Comparison of ENCODE assay signal across 8 cellular contexts in genomic region chr12:56299853-56300643, GRCh38. TPM values are rescaled to one million over a fixed set of nuclear protein-coding genes. Genes with fewer than 3 reads are reported as not detected.
DNase-seq lines count a peak whose midpoint lies in the region; ATAC-seq and TF ChIP-seq lines count a peak whose summit lies in the region.

Gene CS, minus strand, starts transcription at chr12:56300330. Its CDS starts 129 bp downstream, at chr12:56300201.

- peak within 1 kb of the TSS; percentile 87 to 100 (median 96) for H3K27ac ChIP-seq in heart right ventricle
- peak within 1 kb of the TSS; percentile 89 for H3K27ac ChIP-seq in upper lobe of right lung

- ATAC-seq in HG02870 (IDR thresholded peaks at IDR 0.05; ENCODE audit: unreplicated experiment): peak; percentile 89
- peak; percentile 97 to 99 (median 98) for ATAC-seq in heart right ventricle
- ATAC-seq in upper lobe of right lung: peak; percentile 99

- H3K4me3 ChIP-seq in heart right ventricle (peak within 1 kb of the TSS; percentile 68 to 99 (median 84)), upper lobe of right lung (peak within 1 kb of the TSS; percentile 78)

- H3K4me1 ChIP-seq in heart right ventricle (peaks cover 19 to 72% (median 58%) of the 10 kb centered on the region in 9 donors), upper lobe of right lung (peaks cover 38% of the 10 kb centered on the region)

- no peak for TF ChIP-seq CTCF in GM13976 (IDR thresholded peaks at IDR 0.05; ENCODE audit: borderline replicate concordance, control extremely low read depth, extremely low read depth, insufficient read depth, missing control alignments)
- TF ChIP-seq CTCF in heart right ventricle (IDR thresholded peaks at IDR 0.05): no peak
- no peak for TF ChIP-seq CTCF in upper lobe of right lung (IDR thresholded peaks at IDR 0.05)

- 0% methylated on average over 62 to 63 of the region's 63 CpGs for WGBS in heart right ventricle, 2 donors

- intact Hi-C loops in T-helper 1 cell treated with Interleukin-12 subunit alpha and Interleukin-12 subunit beta and Interleukin-4 antibody, amounts not matched to agents 30 ng/mL and 1 ng/mL, for 36 hours (cut with micrococcal nuclease): loop anchor here (1.0 to 2.0 kb wide), 18 partner anchors 9 to 471 kb away; partner anchors contain the start of genes ANKRD52, COQ10A, DNAJC14 and IL23A
- intact Hi-C loops in heart right ventricle (cut with DNase I): loop anchor here in 2 of 10 donors (2.0 kb wide), 2 partner anchors 17 to 33 kb away; partner anchors contain the start of gene COQ10A (in 2 of the 2)
- intact Hi-C loops in posterior vena cava (cut with DNase I): no loop called here
- intact Hi-C loops in upper lobe of right lung (cut with DNase I): no loop called here

- H3K9me3 ChIP-seq in heart right ventricle (no peaks in the 10 kb centered on the region), upper lobe of right lung (no peaks in the 10 kb centered on the region)

- H3K27me3 ChIP-seq in heart right ventricle (no peaks in the 10 kb centered on the region), upper lobe of right lung (no peaks in the 10 kb centered on the region)

- in situ Hi-C loops in GM13976 (cut with MboI; ENCODE audit: low sequenced_read_pairs, unreplicated experiment): no loop called here

- peaks cover 0 to 56% (median 4%) of the 10 kb centered on the region in 9 donors for H3K36me3 ChIP-seq in heart right ventricle
- peaks cover 26% of the 10 kb centered on the region for H3K36me3 ChIP-seq in upper lobe of right lung

- DNase-seq in GM13976 (ENCODE audit: low spot score) (peak; percentile 97), NCI-H146 treated with DMSO at 0.1 percent for 48 hours (lab: John Stamatoyannopoulos, UW; ENCODE audit: unreplicated experiment) (peak; percentile 98), amniotic epithelial cell (ENCODE audit: low read depth) (peak; percentile 95), heart right ventricle (peak; percentile 98 to 99), posterior vena cava (ENCODE audit: low spot score) (peak; percentile 99), upper lobe of right lung (peak; percentile 99)

RNA-seq across cellular contexts. Expression of gene CS, which starts in this region (rescaled TPM):
- 255 and 262 TPM in 2 replicates for total RNA-seq in T-helper 1 cell treated with Interleukin-12 subunit alpha and Interleukin-12 subunit beta and Interleukin-4 antibody, amounts not matched to agents 30 ng/mL and 1 ng/mL, for 36 hours
- total RNA-seq in heart right ventricle (100 to 1,000 TPM; 601 to 991 (median 877) TPM), posterior vena cava (100 to 1,000 TPM; 109 to 115 TPM), upper lobe of right lung (159 TPM)
- polyA plus RNA-seq in heart right ventricle: 100 to 1,000 TPM; 154 to 192 TPM

Comparison
In these comparisons a context has a peak if more than half of its experiments do, and no peak if none do; other contexts are left out.
1. Peak in every context shown above with its lines: DNase-seq, ATAC-seq, H3K4me3 ChIP-seq and H3K27ac ChIP-seq.